Comparison of ENCODE assay signal across 1 cellular context in genomic region chr6:1182722-1183521, GRCh38.
TF ChIP-seq lines count a peak whose summit lies in the region.

No MANE protein-coding gene starts in this region.

TF ChIP-seq in HepG2, 621 proteins besides CTCF, POLR2A, EP300 and RAD21 (continued from another document and continues in another):
- TF ChIP-seq ZNF646 (CRISPR knock-in tag; IDR thresholded peaks at IDR 0.05) (0 out of 2 replicates have a peak, but pooled peaks have one; percentile 33), ZNF292 (CRISPR knock-in tag; IDR thresholded peaks at IDR 0.05; ENCODE audit: borderline replicate concordance, low read depth) (peak; percentile 36; the same call in 1 of the 2 replicates), AHR (CRISPR knock-in tag; IDR thresholded peaks at IDR 0.05) (no peak), SKI (IDR thresholded peaks at IDR 0.05; ENCODE audit: partially characterized antibody) (no peak), TEAD2 (CRISPR knock-in tag; IDR thresholded peaks at IDR 0.05) (no peak), CBX5 (CRISPR knock-in tag; IDR thresholded peaks at IDR 0.05; ENCODE audit: borderline replicate concordance) (peak; percentile 24; the same call in 1 of the 2 replicates), ZNF501 (CRISPR knock-in tag; IDR thresholded peaks at IDR 0.05) (peak; percentile 39; the same call in 1 of the 2 replicates), TFE3 (CRISPR knock-in tag; IDR thresholded peaks at IDR 0.05) (0 out of 2 replicates have a peak, but pooled peaks have one; percentile 31), HNF1B (CRISPR knock-in tag; IDR thresholded peaks at IDR 0.05) (peak; percentile 72; the same call in 1 of the 2 replicates), CENPX (CRISPR knock-in tag; IDR thresholded peaks at IDR 0.05) (peak; percentile 62; the same call in 1 of the 2 replicates), ZSCAN5A (CRISPR knock-in tag; IDR thresholded peaks at IDR 0.05; ENCODE audit: borderline replicate concordance) (0 out of 2 replicates have a peak, but pooled peaks have one; percentile 4), ZSCAN25 (CRISPR knock-in tag; IDR thresholded peaks at IDR 0.05) (peak; percentile 92), NONO (IDR thresholded peaks at IDR 0.05) (no peak), NONO (CRISPR knock-in tag; conservative IDR thresholded peaks at IDR 0.05) (no peak), KDM4B (CRISPR knock-in tag; IDR thresholded peaks at IDR 0.05) (no peak), RXRB (CRISPR knock-in tag; IDR thresholded peaks at IDR 0.05; ENCODE audit: borderline replicate concordance) (peak; percentile 56; the same call in 1 of the 2 replicates), TEAD3 (CRISPR knock-in tag; optimal IDR thresholded peaks at IDR 0.05; ENCODE audit: borderline replicate concordance) (peak; percentile 59), HNRNPH1 (optimal IDR thresholded peaks at IDR 0.05; ENCODE audit: low read depth, low read length) (no peak), FOXA1 (IDR thresholded peaks at IDR 0.05) (no peak), FOXA1 (CRISPR knock-in tag; IDR thresholded peaks at IDR 0.05) (peak; percentile 39; the same call in 1 of the 2 replicates), NR2C2 (CRISPR knock-in tag; IDR thresholded peaks at IDR 0.05; ENCODE audit: borderline replicate concordance) (peak; percentile 42; the same call in 1 of the 2 replicates), SAP130 (CRISPR knock-in tag; IDR thresholded peaks at IDR 0.05; ENCODE audit: low read depth) (peak; percentile 25; the same call in 1 of the 2 replicates), SALL1 (CRISPR knock-in tag; IDR thresholded peaks at IDR 0.05) (peak; percentile 48), HDAC2 (CRISPR knock-in tag; IDR thresholded peaks at IDR 0.05) (peak; percentile 83), ZSCAN31 (CRISPR knock-in tag; IDR thresholded peaks at IDR 0.05; ENCODE audit: low read depth) (no peak)
- TF ChIP-seq, protein P1, sequence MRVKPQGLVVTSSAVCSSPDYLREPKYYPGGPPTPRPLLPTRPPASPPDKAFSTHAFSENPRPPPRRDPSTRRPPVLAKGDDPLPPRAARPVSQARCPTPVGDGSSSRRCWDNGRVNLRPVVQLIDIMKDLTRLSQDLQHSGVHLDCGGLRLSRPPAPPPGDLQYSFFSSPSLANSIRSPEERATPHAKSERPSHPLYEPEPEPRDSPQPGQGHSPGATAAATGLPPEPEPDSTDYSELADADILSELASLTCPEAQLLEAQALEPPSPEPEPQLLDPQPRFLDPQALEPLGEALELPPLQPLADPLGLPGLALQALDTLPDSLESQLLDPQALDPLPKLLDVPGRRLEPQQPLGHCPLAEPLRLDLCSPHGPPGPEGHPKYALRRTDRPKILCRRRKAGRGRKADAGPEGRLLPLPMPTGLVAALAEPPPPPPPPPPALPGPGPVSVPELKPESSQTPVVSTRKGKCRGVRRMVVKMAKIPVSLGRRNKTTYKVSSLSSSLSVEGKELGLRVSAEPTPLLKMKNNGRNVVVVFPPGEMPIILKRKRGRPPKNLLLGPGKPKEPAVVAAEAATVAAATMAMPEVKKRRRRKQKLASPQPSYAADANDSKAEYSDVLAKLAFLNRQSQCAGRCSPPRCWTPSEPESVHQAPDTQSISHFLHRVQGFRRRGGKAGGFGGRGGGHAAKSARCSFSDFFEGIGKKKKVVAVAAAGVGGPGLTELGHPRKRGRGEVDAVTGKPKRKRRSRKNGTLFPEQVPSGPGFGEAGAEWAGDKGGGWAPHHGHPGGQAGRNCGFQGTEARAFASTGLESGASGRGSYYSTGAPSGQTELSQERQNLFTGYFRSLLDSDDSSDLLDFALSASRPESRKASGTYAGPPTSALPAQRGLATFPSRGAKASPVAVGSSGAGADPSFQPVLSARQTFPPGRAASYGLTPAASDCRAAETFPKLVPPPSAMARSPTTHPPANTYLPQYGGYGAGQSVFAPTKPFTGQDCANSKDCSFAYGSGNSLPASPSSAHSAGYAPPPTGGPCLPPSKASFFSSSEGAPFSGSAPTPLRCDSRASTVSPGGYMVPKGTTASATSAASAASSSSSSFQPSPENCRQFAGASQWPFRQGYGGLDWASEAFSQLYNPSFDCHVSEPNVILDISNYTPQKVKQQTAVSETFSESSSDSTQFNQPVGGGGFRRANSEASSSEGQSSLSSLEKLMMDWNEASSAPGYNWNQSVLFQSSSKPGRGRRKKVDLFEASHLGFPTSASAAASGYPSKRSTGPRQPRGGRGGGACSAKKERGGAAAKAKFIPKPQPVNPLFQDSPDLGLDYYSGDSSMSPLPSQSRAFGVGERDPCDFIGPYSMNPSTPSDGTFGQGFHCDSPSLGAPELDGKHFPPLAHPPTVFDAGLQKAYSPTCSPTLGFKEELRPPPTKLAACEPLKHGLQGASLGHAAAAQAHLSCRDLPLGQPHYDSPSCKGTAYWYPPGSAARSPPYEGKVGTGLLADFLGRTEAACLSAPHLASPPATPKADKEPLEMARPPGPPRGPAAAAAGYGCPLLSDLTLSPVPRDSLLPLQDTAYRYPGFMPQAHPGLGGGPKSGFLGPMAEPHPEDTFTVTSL (CRISPR knock-in tag; IDR thresholded peaks at IDR 0.05; ENCODE audit: borderline replicate concordance), result peak; percentile 79; the same call in 1 of the 2 replicates
- TF ChIP-seq, protein P2, sequence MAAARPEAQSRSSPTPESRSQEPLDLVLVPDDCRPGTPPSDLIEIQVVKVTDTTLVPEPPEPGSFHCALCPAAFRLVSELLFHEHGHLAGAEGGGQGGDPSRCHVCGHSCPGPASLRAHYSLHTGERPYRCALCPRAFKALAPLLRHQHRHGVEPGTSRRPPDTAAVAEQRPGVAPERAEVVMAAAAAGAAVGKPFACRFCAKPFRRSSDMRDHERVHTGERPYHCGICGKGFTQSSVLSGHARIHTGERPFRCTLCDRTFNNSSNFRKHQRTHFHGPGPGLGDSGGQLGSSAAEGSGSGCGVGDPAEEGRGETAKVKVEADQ (CRISPR knock-in tag; IDR thresholded peaks at IDR 0.05; ENCODE audit: borderline replicate concordance), result peak; percentile 69; the same call in 1 of the 2 replicates
- TF ChIP-seq, protein P3, sequence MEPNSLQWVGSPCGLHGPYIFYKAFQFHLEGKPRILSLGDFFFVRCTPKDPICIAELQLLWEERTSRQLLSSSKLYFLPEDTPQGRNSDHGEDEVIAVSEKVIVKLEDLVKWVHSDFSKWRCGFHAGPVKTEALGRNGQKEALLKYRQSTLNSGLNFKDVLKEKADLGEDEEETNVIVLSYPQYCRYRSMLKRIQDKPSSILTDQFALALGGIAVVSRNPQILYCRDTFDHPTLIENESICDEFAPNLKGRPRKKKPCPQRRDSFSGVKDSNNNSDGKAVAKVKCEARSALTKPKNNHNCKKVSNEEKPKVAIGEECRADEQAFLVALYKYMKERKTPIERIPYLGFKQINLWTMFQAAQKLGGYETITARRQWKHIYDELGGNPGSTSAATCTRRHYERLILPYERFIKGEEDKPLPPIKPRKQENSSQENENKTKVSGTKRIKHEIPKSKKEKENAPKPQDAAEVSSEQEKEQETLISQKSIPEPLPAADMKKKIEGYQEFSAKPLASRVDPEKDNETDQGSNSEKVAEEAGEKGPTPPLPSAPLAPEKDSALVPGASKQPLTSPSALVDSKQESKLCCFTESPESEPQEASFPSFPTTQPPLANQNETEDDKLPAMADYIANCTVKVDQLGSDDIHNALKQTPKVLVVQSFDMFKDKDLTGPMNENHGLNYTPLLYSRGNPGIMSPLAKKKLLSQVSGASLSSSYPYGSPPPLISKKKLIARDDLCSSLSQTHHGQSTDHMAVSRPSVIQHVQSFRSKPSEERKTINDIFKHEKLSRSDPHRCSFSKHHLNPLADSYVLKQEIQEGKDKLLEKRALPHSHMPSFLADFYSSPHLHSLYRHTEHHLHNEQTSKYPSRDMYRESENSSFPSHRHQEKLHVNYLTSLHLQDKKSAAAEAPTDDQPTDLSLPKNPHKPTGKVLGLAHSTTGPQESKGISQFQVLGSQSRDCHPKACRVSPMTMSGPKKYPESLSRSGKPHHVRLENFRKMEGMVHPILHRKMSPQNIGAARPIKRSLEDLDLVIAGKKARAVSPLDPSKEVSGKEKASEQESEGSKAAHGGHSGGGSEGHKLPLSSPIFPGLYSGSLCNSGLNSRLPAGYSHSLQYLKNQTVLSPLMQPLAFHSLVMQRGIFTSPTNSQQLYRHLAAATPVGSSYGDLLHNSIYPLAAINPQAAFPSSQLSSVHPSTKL (CRISPR knock-in tag; IDR thresholded peaks at IDR 0.05), result peak; percentile 67; the same call in 1 of the 2 replicates
- TF ChIP-seq, protein P4, sequence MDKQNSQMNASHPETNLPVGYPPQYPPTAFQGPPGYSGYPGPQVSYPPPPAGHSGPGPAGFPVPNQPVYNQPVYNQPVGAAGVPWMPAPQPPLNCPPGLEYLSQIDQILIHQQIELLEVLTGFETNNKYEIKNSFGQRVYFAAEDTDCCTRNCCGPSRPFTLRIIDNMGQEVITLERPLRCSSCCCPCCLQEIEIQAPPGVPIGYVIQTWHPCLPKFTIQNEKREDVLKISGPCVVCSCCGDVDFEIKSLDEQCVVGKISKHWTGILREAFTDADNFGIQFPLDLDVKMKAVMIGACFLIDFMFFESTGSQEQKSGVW (CRISPR knock-in tag; IDR thresholded peaks at IDR 0.05; ENCODE audit: borderline replicate concordance), result 0 out of 2 replicates have a peak, but pooled peaks have one; percentile 65
